ENCODE assay signal across 21 cellular contexts in genomic region chr20:61299613-61300012, GRCh38. TPM values are rescaled to one million over a fixed set of nuclear protein-coding genes. Genes with fewer than 3 reads are reported as not detected.
"Had no signal": no experiment of that assay in that cellular context is flagged by ENCODE, and none has a peak within 500 bp of the region (broad histone marks: within the 10 kb centered on the region; RNA-seq: fewer than 3 reads in every experiment).

No MANE protein-coding gene starts in this region.

- H3K9me3 ChIP-seq: colonic mucosa, prostate gland, right lobe of liver, suprapubic skin, vagina had no signal

- H3K27me3 ChIP-seq: colonic mucosa, right lobe of liver, vagina had no signal

- H3K36me3 ChIP-seq: colonic mucosa, left lung, prostate gland, right lobe of liver, suprapubic skin, vagina had no signal

- H3K4me2 ChIP-seq: smooth muscle cell had no signal

- H3K4me3 ChIP-seq: colonic mucosa, left lung, prostate gland, right lobe of liver, smooth muscle cell, suprapubic skin, vagina had no signal

- DNase-seq: activated CD4-positive, CD25-positive, alpha-beta regulatory T cell treated with anti-CD3 and anti-CD28 coated beads, Interleukin-2, amount 50 U/mL, for 72 hours; activated effector memory CD4-positive, alpha-beta T cell treated with anti-CD3 and anti-CD28 coated beads, Interleukin-2, amount 50 U/mL, for 16 hours; activated naive CD4-positive, alpha-beta T cell treated with anti-CD3 and anti-CD28 coated beads, Interleukin-2, amount 50 U/mL, for 16 hours; activated T-cell treated with anti-CD3 and anti-CD28 coated beads, Interleukin-2, amount 50 U/mL, for 72 hours; aorta; colonic mucosa; endodermal cell; right lobe of liver; stimulated activated CD4-positive, alpha-beta T cell treated with anti-CD3 and anti-CD28 coated beads, Interleukin-4, amount 100 ng/mL, for 1 hour; stimulated activated naive CD8-positive, alpha-beta T cell treated with anti-CD3 and anti-CD28 coated beads, Interleukin-15, amount 100 ng/mL, for 72 hours; trophoblast cell had no signal

- H3K27ac ChIP-seq: colonic mucosa, epithelial cell of prostate, left lung, prostate gland, right lobe of liver, suprapubic skin, vagina, VCaP had no signal

- FAIRE-seq: frontal cortex, keratinocyte had no signal

- H3K4me1 ChIP-seq: colonic mucosa, left lung, prostate gland, right lobe of liver, suprapubic skin, vagina had no signal

- ATAC-seq: activated T-cell treated with anti-CD3 and anti-CD28 coated beads, Interleukin-2, amount 50 U/mL, for 72 hours; left lung; stimulated activated naive CD8-positive, alpha-beta T cell treated with anti-CD3 and anti-CD28 coated beads, Interleukin-15, amount 100 ng/mL, for 72 hours had no signal

RNA-seq across cellular contexts. Expression of gene CDH4, which starts 47.6 kb away (rescaled TPM):
- total RNA-seq: activated CD8-positive, alpha-beta memory T cell treated with anti-CD3 and anti-CD28 coated beads for 36 hours had no signal
- polyA plus RNA-seq: aorta had no signal
